Comparison of ENCODE assay signal across 1 cellular context in genomic region chr7:56106108-56107073, GRCh38.
TF ChIP-seq lines count a peak whose summit lies in the region.

Gene CHCHD2, minus strand, starts transcription at chr7:56106476. Its CDS starts 63 bp downstream, at chr7:56106413.

TF ChIP-seq in HCT116, 20 proteins besides CTCF, POLR2A, EP300 and RAD21 (continued from another document):
- TF ChIP-seq REST (IDR thresholded peaks at IDR 0.05; ENCODE audit: low read depth) (no peak), CEBPB (IDR thresholded peaks at IDR 0.05; ENCODE audit: low read depth) (no peak), FOSL1 (IDR thresholded peaks at IDR 0.05; ENCODE audit: low read depth) (no peak), ATF3 (IDR thresholded peaks at IDR 0.05) (no peak), ZNF274 (IDR thresholded peaks at IDR 0.05; ENCODE audit: low read depth, low read length) (no peak), YY1 (IDR thresholded peaks at IDR 0.05; ENCODE audit: extremely low read depth, insufficient replicate concordance, low read depth, low read length) (peak; percentile 72), ELF1 (IDR thresholded peaks at IDR 0.05; ENCODE audit: borderline replicate concordance, low read depth) (peak; percentile 78), SRF (IDR thresholded peaks at IDR 0.05; ENCODE audit: low read depth) (no peak), SIN3A (IDR thresholded peaks at IDR 0.05; ENCODE audit: low read depth) (peak; percentile 81; the same call in 1 of the 2 replicates), SP1 (IDR thresholded peaks at IDR 0.05; ENCODE audit: low read depth) (peak; percentile 90), EGR1 (IDR thresholded peaks at IDR 0.05; ENCODE audit: low read depth) (no peak), ZFX (IDR thresholded peaks at IDR 0.05) (peak; percentile 87), CBX3 (IDR thresholded peaks at IDR 0.05; ENCODE audit: low read depth) (peak; percentile 87)
